ENCODE assay signal across 26 cellular contexts in the genomic region with DNA sequence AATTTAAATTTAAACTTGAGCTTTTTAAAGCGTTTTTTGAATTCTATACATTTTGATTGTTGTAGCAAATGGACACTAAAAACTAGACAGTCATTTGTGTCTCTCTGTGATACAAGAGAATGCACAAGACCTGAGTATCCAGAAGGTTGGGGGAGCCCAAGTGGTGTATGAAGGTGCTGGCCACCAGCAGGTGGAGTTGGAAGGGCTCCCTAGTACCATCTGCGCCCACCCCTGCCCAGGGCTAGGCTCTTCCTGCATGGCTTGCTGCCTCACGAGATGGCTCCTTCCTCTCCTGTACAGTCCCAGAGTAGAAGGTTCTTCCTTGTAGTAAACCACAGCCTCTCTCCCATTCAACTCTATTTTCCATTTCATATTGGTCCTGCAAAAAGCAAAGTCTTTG.
"Had no signal": no experiment of that assay in that cellular context is flagged by ENCODE, and none has a peak within 500 bp of the region (broad histone marks: within the 10 kb centered on the region; RNA-seq: fewer than 3 reads in every experiment).

No MANE protein-coding gene starts in this region.

- H3K4me2 ChIP-seq: SK-N-SH had no signal

- H3K27me3 Mint-ChIP-seq: activated B cell treated with CpG ODN at 0.5 μM for 24 hours; activated CD4-positive, alpha-beta T cell treated with anti-CD3 and anti-CD28 coated beads, Interleukin-2, amount 10 ng/mL, durations not matched to agents 24 days and 14 days; activated naive CD8-positive, alpha-beta T cell had no signal

- H3K4me1 Mint-ChIP-seq: activated B cell treated with CpG ODN at 0.5 μM for 24 hours had no signal

- H3K9me3 ChIP-seq: adrenal gland, Peyer's patch, SJCRH30, SK-N-SH had no signal

- H3K4me3 Mint-ChIP-seq: activated B cell treated with CpG ODN at 0.5 μM for 24 hours; activated CD4-positive, alpha-beta T cell treated with anti-CD3 and anti-CD28 coated beads, Interleukin-2, amount 10 ng/mL, durations not matched to agents 24 days and 14 days; activated naive CD4-positive, alpha-beta T cell treated with anti-CD3 and anti-CD28 coated beads for 36 hours; activated naive CD8-positive, alpha-beta T cell; activated T-cell treated with anti-CD3 and anti-CD28 coated beads, Interleukin-2, amount 50 U/mL, for 4 hours had no signal

- H3K27ac Mint-ChIP-seq: activated B cell treated with CpG ODN at 0.5 μM for 24 hours; activated CD4-positive, alpha-beta T cell treated with anti-CD3 and anti-CD28 coated beads, Interleukin-2, amount 10 ng/mL, durations not matched to agents 24 days and 14 days; activated naive CD4-positive, alpha-beta T cell treated with anti-CD3 and anti-CD28 coated beads for 36 hours; activated naive CD8-positive, alpha-beta T cell had no signal

- H3K4me3 ChIP-seq: adrenal gland, Peyer's patch, SJCRH30 had no signal

- H3K9me2 ChIP-seq: SK-N-SH had no signal

- H3K4me1 ChIP-seq: adrenal gland, Peyer's patch, SJCRH30 had no signal

- ATAC-seq: activated T-cell treated with anti-CD3 and anti-CD28 coated beads, Interleukin-2, amount 50 U/mL, for 4 hours had no signal

- H3K27me3 ChIP-seq: adrenal gland, Peyer's patch, SJCRH30 had no signal

- H3K9me3 Mint-ChIP-seq: activated B cell treated with CpG ODN at 0.5 μM for 24 hours; activated CD4-positive, alpha-beta T cell treated with anti-CD3 and anti-CD28 coated beads, Interleukin-2, amount 10 ng/mL, durations not matched to agents 24 days and 14 days; activated naive CD4-positive, alpha-beta T cell treated with anti-CD3 and anti-CD28 coated beads for 36 hours; activated T-cell treated with anti-CD3 and anti-CD28 coated beads, Interleukin-2, amount 50 U/mL, for 4 hours had no signal

- H3K27ac ChIP-seq: adrenal gland, Peyer's patch, RWPE1, SJCRH30 had no signal

- DNase-seq: activated B cell treated with CpG ODN at 0.5 μM for 24 hours; activated CD4-positive, alpha-beta T cell treated with anti-CD3 and anti-CD28 coated beads for 1 hour; activated CD4-positive, alpha-beta T cell treated with anti-CD3 and anti-CD28 coated beads, Interleukin-2, amount 10 ng/mL, durations not matched to agents 24 days and 14 days; activated CD4-positive, alpha-beta T cell treated with anti-CD3 and anti-CD28 coated beads, Interleukin-2, amount 50 U/mL, for 48 hours; activated gamma-delta T cell; activated naive CD4-positive, alpha-beta T cell treated with anti-CD3 and anti-CD28 coated beads for 36 hours; activated T-cell treated with anti-CD3 and anti-CD28 coated beads, Interleukin-2, amount 50 U/mL, for 4 hours; adrenal gland; anterior cingulate cortex; cerebellar nuclear complex; Karpas-422; NCI-H1105 treated with DMSO at 0.1 percent for 48 hours; NCI-H1436 treated with DMSO at 0.1 percent for 48 hours; NCI-H187; NCI-H2081; NCI-H510A treated with DMSO at 0.1 percent for 48 hours; NCI-H69; NK-92 treated with Interleukin-12 subunit alpha and Interleukin-12 subunit beta, amount 100 ng/mL, for 24 hours; OCI-M1; Peyer's patch; Right ventricle myocardium superior; SJCRH30; SK-N-SH; T-helper 1 cell had no signal

- H3K9ac ChIP-seq: SK-N-SH had no signal
